8 cellular contexts compared by ENCODE assay signal in the genomic region with DNA sequence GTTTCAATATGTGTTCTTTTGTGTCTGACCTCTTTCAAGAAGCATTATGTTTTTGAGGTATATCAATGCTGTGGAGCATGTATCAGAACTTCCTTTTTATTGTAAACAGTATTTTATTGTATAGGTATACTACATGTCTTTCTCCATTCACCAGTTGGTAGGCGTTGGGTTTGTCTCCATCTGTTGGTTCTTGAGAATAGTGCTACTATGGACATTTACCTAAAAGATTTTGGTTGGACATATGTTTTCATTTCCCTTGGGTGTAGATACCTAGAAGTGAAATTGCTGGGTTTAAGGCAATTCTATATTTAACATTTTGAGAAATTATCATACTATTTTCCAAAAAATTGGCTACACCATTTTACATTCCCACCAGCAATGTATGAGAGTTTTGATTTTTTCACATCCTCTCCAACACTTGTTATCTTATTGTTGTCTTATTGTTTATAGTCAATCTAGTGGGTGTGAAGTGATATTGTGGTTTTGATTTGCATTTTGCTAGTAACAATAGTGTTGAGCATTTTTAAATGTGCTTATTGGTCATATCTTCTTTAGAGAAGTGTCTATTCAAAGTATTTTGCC.
DNase-seq lines count a peak whose midpoint lies in the region; ATAC-seq, FAIRE-seq and TF ChIP-seq lines count a peak whose summit lies in the region.

No MANE protein-coding gene starts in this region.

- peak; percentile 55 for ATAC-seq in GM19035 (IDR thresholded peaks at IDR 0.05; ENCODE audit: unreplicated experiment)
- ATAC-seq in HG03565 (IDR thresholded peaks at IDR 0.05; ENCODE audit: unreplicated experiment): no peak
- ATAC-seq in omental fat pad (ENCODE audit: low FRiP score): no peak
- no peak for ATAC-seq in HG03139 (IDR thresholded peaks at IDR 0.05; ENCODE audit: unreplicated experiment)

- DNase-seq in NCI-H2107 treated with DMSO at 0.1 percent for 48 hours (lab: John Stamatoyannopoulos, UW; ENCODE audit: unreplicated experiment) (peak; percentile 51), dermis microvascular lymphatic vessel endothelial cell (ENCODE audit: low read depth in 2 of 2) (peak; percentile 35 to 56), pulmonary artery endothelial cell (ENCODE audit: low read depth, low spot score) (peak; percentile 2), omental fat pad (ENCODE audit: low spot score) (no peak), HTR-8/SVneo (ENCODE audit: insufficient read length, low spot score) (no peak)

- no peak for FAIRE-seq in HTR-8/SVneo (lab: Jason Lieb, UNC)

- no peak for TF ChIP-seq CTCF in omental fat pad (IDR thresholded peaks at IDR 0.05)

Comparison
In these comparisons a context has a peak if more than half of its experiments do, and no peak if none do; other contexts are left out.
1. DNase-seq: peak in NCI-H2107 treated with DMSO at 0.1 percent for 48 hours (single experiment), dermis microvascular lymphatic vessel endothelial cell (2 of 2) and pulmonary artery endothelial cell (single experiment); none in omental fat pad (single experiment) and HTR-8/SVneo (single experiment).